8 cellular contexts compared by ENCODE assay signal in genomic region chr13:32314271-32314967, GRCh38. TPM values are rescaled to one million over a fixed set of nuclear protein-coding genes. Genes with fewer than 3 reads are reported as not detected.
DNase-seq lines count a peak whose midpoint lies in the region; ATAC-seq, FAIRE-seq and TF ChIP-seq lines count a peak whose summit lies in the region.

No MANE protein-coding gene starts in this region.

- 86 to 89% methylated on average over 25 of the region's 25 CpGs for WGBS in esophagus, 2 donors

- no peaks in the 10 kb centered on the region for H3K36me3 ChIP-seq in CD4-positive, alpha-beta memory T cell (ENCODE audit: insufficient read depth, low read length)
- H3K36me3 ChIP-seq in OCI-LY1 (ENCODE audit: insufficient read depth, low read length) (peaks cover 6% of the 10 kb centered on the region; the same call in 1 of the 2 replicates), esophagus (ENCODE audit: control insufficient read depth in 2 of 2, insufficient read depth in 2 of 2, low read length in 1 of 2) (no peaks in the 10 kb centered on the region), neutrophil (no peaks in the 10 kb centered on the region)

- peak overlapping the region; percentile 99 for H3K27ac ChIP-seq in CD4-positive, alpha-beta memory T cell (ENCODE audit: low read depth, low read length)
- H3K27ac ChIP-seq in OCI-LY1 (ENCODE audit: low read depth, low read length, poor library complexity, severe bottlenecking): peak overlapping the region; percentile 93
- H3K27ac ChIP-seq in esophagus (ENCODE audit: low read depth in 2 of 2, low read length in 1 of 2): peak overlapping the region; percentile 96 to 98
- H3K27ac ChIP-seq in neutrophil: peak overlapping the region; percentile 99

- peak overlapping the region; percentile 59 to 81 for H3K4me3 ChIP-seq in CD4-positive, alpha-beta memory T cell (ENCODE audit: low read length in 2 of 2)
- H3K4me3 ChIP-seq in OCI-LY1 (ENCODE audit: low read depth, low read length, poor library complexity, severe bottlenecking) (peak overlapping the region; percentile 75), esophagus (ENCODE audit: low read depth in 1 of 2, low read length in 2 of 2) (peak overlapping the region; percentile 77 to 81), neutrophil (ENCODE audit: low read depth in 1 of 2, low read length in 1 of 2) (peak overlapping the region; percentile 82 to 92)

- no peak overlapping the region for H2AFZ ChIP-seq in OCI-LY1 (ENCODE audit: low read length)

- no peak for ATAC-seq in GM18870 (IDR thresholded peaks at IDR 0.05; ENCODE audit: unreplicated experiment)

- H3K27me3 Mint-ChIP-seq in CD4-positive, alpha-beta memory T cell: no peaks in the 10 kb centered on the region

- peak overlapping the region; percentile 86; the same call in 1 of the 2 replicates for H3K9ac ChIP-seq in OCI-LY1 (ENCODE audit: low read length)

- H3K4me1 ChIP-seq in CD4-positive, alpha-beta memory T cell (ENCODE audit: insufficient read depth, low read length): peaks cover 22% of the 10 kb centered on the region
- H3K4me1 ChIP-seq in OCI-LY1 (ENCODE audit: insufficient read depth, low read length, severe bottlenecking) (peaks cover 25% of the 10 kb centered on the region), esophagus (ENCODE audit: control insufficient read depth in 2 of 2, insufficient read depth in 2 of 2, low read length in 1 of 2) (no peaks in the 10 kb centered on the region), neutrophil (ENCODE audit: control insufficient read depth in 1 of 2, insufficient read depth in 1 of 2, low read depth in 1 of 2, low read length in 1 of 2) (peaks cover 31 to 37% of the 10 kb centered on the region in 2 experiments)

- peaks cover 12 to 37% (median 15%) of the 10 kb centered on the region in 4 donors for H3K4me1 Mint-ChIP-seq in CD4-positive, alpha-beta memory T cell

- H3K4me2 ChIP-seq in OCI-LY1 (ENCODE audit: low read length): peak overlapping the region; percentile 91

- CTCF ChIA-PET in CD4-positive, alpha-beta memory T cell (lab: Charles Lee; ENCODE audit: partially characterized antibody): interaction anchor here (0.8 to 3.0 kb wide), 7 partner anchors 12 to 490 kb away, joined by 3 to 19 read pairs (median 5); partner anchors contain the start of genes N4BP2L1 and PDS5B

- no peaks in the 10 kb centered on the region for H3K9me3 ChIP-seq in CD4-positive, alpha-beta memory T cell (ENCODE audit: control insufficient read depth in 1 of 2, low read length in 2 of 2)
- H3K9me3 ChIP-seq in OCI-LY1 (ENCODE audit: low read length) (no peaks in the 10 kb centered on the region), esophagus (ENCODE audit: control insufficient read depth in 2 of 2, insufficient read depth in 1 of 2, low read depth in 1 of 2, low read length in 1 of 2) (no peaks in the 10 kb centered on the region), neutrophil (no peaks in the 10 kb centered on the region)

- FAIRE-seq in GM12892 (lab: Jason Lieb, UNC): no peak

- H3K36me3 Mint-ChIP-seq in CD4-positive, alpha-beta memory T cell: peaks cover 0 to 10% of the 10 kb centered on the region in 2 donors

- POLR2A ChIA-PET in CD4-positive, alpha-beta memory T cell (lab: Charles Lee; ENCODE audit: partially characterized antibody): interaction anchor here (0.7 to 4.0 kb wide), 17 partner anchors 8 to 1229 kb away, joined by 3 to 82 read pairs (median 4); partner anchors contain the start of genes N4BP2L1, N4BP2L2 and PDS5B

- no peaks in the 10 kb centered on the region for H3F3A ChIP-seq in OCI-LY1 (ENCODE audit: insufficient read depth, low read length)

- no peaks in the 10 kb centered on the region for H3K9me2 ChIP-seq in OCI-LY1 (ENCODE audit: low read depth, low read length)

- DNase-seq in CD4-positive, alpha-beta memory T cell: no peak
- DNase-seq in GM12892 (ENCODE audit: insufficient read length): no peak
- DNase-seq in NCI-H2196 (lab: John Stamatoyannopoulos, UW; ENCODE audit: unreplicated experiment): no peak
- DNase-seq in NK-92 (lab: John Stamatoyannopoulos, UW; ENCODE audit: unreplicated experiment): no peak

- intact Hi-C loops in CD4-positive, alpha-beta memory T cell (cut with micrococcal nuclease): loop anchor here (10.0 kb wide), 2 partner anchors 1110 to 1270 kb away; no protein-coding TSS in a partner anchor

- no peaks in the 10 kb centered on the region for H3K9me3 Mint-ChIP-seq in CD4-positive, alpha-beta memory T cell

- no peak for TF ChIP-seq POLR2A in GM12892 (IDR thresholded peaks at IDR 0.05; ENCODE audit: low read depth, low read length)

- no peaks in the 10 kb centered on the region for H3K27me3 ChIP-seq in CD4-positive, alpha-beta memory T cell (ENCODE audit: insufficient read depth, low read length)
- H3K27me3 ChIP-seq in OCI-LY1 (ENCODE audit: insufficient read depth, low read length) (no peaks in the 10 kb centered on the region), esophagus (ENCODE audit: control insufficient read depth in 1 of 2, insufficient read depth in 2 of 2, low read length in 2 of 2) (no peaks in the 10 kb centered on the region), neutrophil (no peaks in the 10 kb centered on the region)

- peak overlapping the region; percentile 98 to 100 (median 100) for H3K27ac Mint-ChIP-seq in CD4-positive, alpha-beta memory T cell

- TF ChIP-seq CTCF in OCI-LY1 (IDR thresholded peaks at IDR 0.05; ENCODE audit: low read length): no peak
- no peak for TF ChIP-seq CTCF in neutrophil (IDR thresholded peaks at IDR 0.05)

- H3K4me3 Mint-ChIP-seq in CD4-positive, alpha-beta memory T cell: peak overlapping the region; percentile 91 to 100 (median 96)

- no peaks in the 10 kb centered on the region for H4K20me1 ChIP-seq in OCI-LY1 (ENCODE audit: insufficient read depth, low read length)

- H3K79me2 ChIP-seq in OCI-LY1 (ENCODE audit: insufficient read depth, low read length): no peaks in the 10 kb centered on the region

RNA-seq across cellular contexts. Expression of gene ZAR1L, which starts 0.7 kb away (rescaled TPM):
- total RNA-seq in CD4-positive, alpha-beta memory T cell: not detected
- not detected for polyA plus RNA-seq in CD4-positive, alpha-beta memory T cell
- polyA plus RNA-seq in esophagus: not detected
- polyA plus RNA-seq in GM12892 (2012; ENCODE audit: missing spikeins): not detected

RNA-seq across cellular contexts. Expression of gene BRCA2, which starts 0.9 kb away (rescaled TPM):
- total RNA-seq in CD4-positive, alpha-beta memory T cell: 1 to 10 TPM; 3.2 TPM
- 1 to 10 TPM in 1 of 2 donors, under 1 TPM in 1; 0.71 to 2.1 TPM for polyA plus RNA-seq in CD4-positive, alpha-beta memory T cell
- polyA plus RNA-seq in esophagus: 1 to 10 TPM in 1 of 2 donors, under 1 TPM in 1; 0.71 to 1.4 TPM
- polyA plus RNA-seq in GM12892 (2012; ENCODE audit: missing spikeins): 10.5 TPM
